Comparison of ENCODE assay signal across 29 cellular contexts in the genomic region with DNA sequence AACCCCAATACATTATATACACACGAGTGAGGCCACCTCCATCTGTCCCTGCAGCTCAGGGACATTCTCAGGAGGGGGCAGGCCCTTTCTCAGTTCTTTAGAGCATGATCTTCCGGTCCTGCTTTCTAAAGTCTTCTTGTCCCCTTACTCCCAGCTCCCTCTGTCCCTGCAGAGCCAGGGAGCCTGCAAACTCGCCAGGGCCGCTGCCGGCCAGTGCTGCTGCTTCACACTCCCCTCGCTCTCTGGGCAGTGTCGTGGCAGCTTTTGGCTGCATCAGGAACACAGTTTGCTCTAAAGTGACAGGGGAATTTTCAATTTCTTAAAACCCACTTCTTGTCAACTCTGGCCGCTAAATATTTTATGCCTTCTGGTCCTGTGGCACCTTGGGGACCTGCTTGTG.
"Had no signal": no experiment of that assay in that cellular context is flagged by ENCODE, and none has a peak within 500 bp of the region (broad histone marks: within the 10 kb centered on the region; RNA-seq: fewer than 3 reads in every experiment).

No MANE protein-coding gene starts in this region.

- FAIRE-seq: urothelium cell line had no signal

- H3K36me3 ChIP-seq: stomach, suprapubic skin, thoracic aorta, thyroid gland, transverse colon, upper lobe of left lung, upper lobe of right lung, uterus, vagina had no signal

- DNase-seq: stimulated activated CD4-positive, alpha-beta T cell treated with anti-CD3 and anti-CD28 coated beads, Interleukin-2, amount 100 ng/mL, for 48 hours; stimulated activated CD4-positive, alpha-beta T cell treated with anti-CD3 and anti-CD28 coated beads, Interleukin-4, amount 100 ng/mL, for 1 hour; stimulated activated CD4-positive, alpha-beta T cell treated with anti-CD3 and anti-CD28 coated beads, Interleukin-4, amount 100 ng/mL, for 24 hours; stimulated activated CD4-positive, alpha-beta T cell treated with anti-CD3 and anti-CD28 coated beads, Interleukin-4, amount 100 ng/mL, for 4 hours; stimulated activated CD8-positive, alpha-beta memory T cell treated with anti-CD3 and anti-CD28 coated beads, Interleukin-4, amount 100 ng/mL, for 48 hours; stimulated activated naive B cell treated with anti-CD40 and anti-IgM and Interleukin-4, amounts not matched to agents 10 μg/mL and 1 μg/mL and 100 μg/mL, for 72 hours; stimulated activated naive CD4-positive, alpha-beta T cell; stimulated activated naive CD4-positive, alpha-beta T cell treated with Interleukin-2 at 50 U/mL for 16 hours; stimulated activated naive CD8-positive, alpha-beta T cell treated with anti-CD3 and anti-CD28 coated beads, Interleukin-15, amount 100 ng/mL, for 72 hours; stimulated activated naive CD8-positive, alpha-beta T cell treated with anti-CD3 and anti-CD28 coated beads, Interleukin-15, Interleukin-2, amounts not matched to agents 100 U/mL and 50 U/mL, for 24 hours; stomach; substantia nigra; testis; thyroid gland; tibial artery; transverse colon; trophoblast cell; upper lobe of right lung; uterus had no signal

- H3K36me3 Mint-ChIP-seq: stimulated activated effector memory CD8-positive, alpha-beta T cell treated with anti-CD3 and anti-CD28 coated beads, Interleukin-12 subunit alpha, Interleukin-12 subunit beta, amount 100 ng/mL, for 72 hours; stimulated activated memory B cell treated with anti-CD40 and anti-IgM and Interleukin-4, amounts not matched to agents 10 μg/mL and 1 μg/mL and 100 μg/mL, for 72 hours; stimulated activated naive B cell treated with anti-CD40 and anti-IgM and Interleukin-4, amounts not matched to agents 10 μg/mL and 1 μg/mL and 100 μg/mL, for 72 hours had no signal

- H3K4me3 Mint-ChIP-seq: stimulated activated effector memory CD8-positive, alpha-beta T cell treated with anti-CD3 and anti-CD28 coated beads, Interleukin-12 subunit alpha, Interleukin-12 subunit beta, amount 100 ng/mL, for 72 hours; stimulated activated memory B cell treated with anti-CD40 and anti-IgM and Interleukin-4, amounts not matched to agents 10 μg/mL and 1 μg/mL and 100 μg/mL, for 72 hours; stimulated activated naive B cell treated with anti-CD40 and anti-IgM and Interleukin-4, amounts not matched to agents 10 μg/mL and 1 μg/mL and 100 μg/mL, for 72 hours; stimulated activated naive CD8-positive, alpha-beta T cell treated with anti-CD3 and anti-CD28 coated beads, Interleukin-15, amount 100 ng/mL, for 72 hours; stimulated activated naive CD8-positive, alpha-beta T cell treated with anti-CD3 and anti-CD28 coated beads, Interleukin-15, Interleukin-2, amounts not matched to agents 100 ng/mL and 50 ng/mL, for 24 hours; type B pancreatic cell had no signal

- H3K9me3 Mint-ChIP-seq: stimulated activated effector memory CD8-positive, alpha-beta T cell treated with anti-CD3 and anti-CD28 coated beads, Interleukin-12 subunit alpha, Interleukin-12 subunit beta, amount 100 ng/mL, for 72 hours; stimulated activated memory B cell treated with anti-CD40 and anti-IgM and Interleukin-4, amounts not matched to agents 10 μg/mL and 1 μg/mL and 100 μg/mL, for 72 hours; stimulated activated naive B cell treated with anti-CD40 and anti-IgM and Interleukin-4, amounts not matched to agents 10 μg/mL and 1 μg/mL and 100 μg/mL, for 72 hours; stimulated activated naive CD8-positive, alpha-beta T cell treated with anti-CD3 and anti-CD28 coated beads, Interleukin-15, amount 100 ng/mL, for 72 hours; stimulated activated naive CD8-positive, alpha-beta T cell treated with anti-CD3 and anti-CD28 coated beads, Interleukin-15, Interleukin-2, amounts not matched to agents 100 ng/mL and 50 ng/mL, for 24 hours; type B pancreatic cell had no signal

- ATAC-seq: stimulated activated effector memory CD8-positive, alpha-beta T cell treated with anti-CD3 and anti-CD28 coated beads, Interleukin-12 subunit alpha, Interleukin-12 subunit beta, amount 100 ng/mL, for 72 hours; stimulated activated memory B cell treated with anti-CD40 and anti-IgM and Interleukin-4, amounts not matched to agents 10 μg/mL and 1 μg/mL and 100 μg/mL, for 72 hours; stimulated activated naive B cell treated with anti-CD40 and anti-IgM and Interleukin-4, amounts not matched to agents 10 μg/mL and 1 μg/mL and 100 μg/mL, for 72 hours; stimulated activated naive CD8-positive, alpha-beta T cell treated with anti-CD3 and anti-CD28 coated beads, Interleukin-15, amount 100 ng/mL, for 72 hours; stimulated activated naive CD8-positive, alpha-beta T cell treated with anti-CD3 and anti-CD28 coated beads, Interleukin-15, Interleukin-2, amounts not matched to agents 100 U/mL and 50 U/mL, for 24 hours; upper lobe of right lung had no signal

- H3K27ac Mint-ChIP-seq: stimulated activated effector memory CD8-positive, alpha-beta T cell treated with anti-CD3 and anti-CD28 coated beads, Interleukin-12 subunit alpha, Interleukin-12 subunit beta, amount 100 ng/mL, for 72 hours; stimulated activated memory B cell treated with anti-CD40 and anti-IgM and Interleukin-4, amounts not matched to agents 10 μg/mL and 1 μg/mL and 100 μg/mL, for 72 hours; stimulated activated naive B cell treated with anti-CD40 and anti-IgM and Interleukin-4, amounts not matched to agents 10 μg/mL and 1 μg/mL and 100 μg/mL, for 72 hours; stimulated activated naive CD8-positive, alpha-beta T cell treated with anti-CD3 and anti-CD28 coated beads, Interleukin-15, amount 100 ng/mL, for 72 hours; stimulated activated naive CD8-positive, alpha-beta T cell treated with anti-CD3 and anti-CD28 coated beads, Interleukin-15, Interleukin-2, amounts not matched to agents 100 ng/mL and 50 ng/mL, for 24 hours; type B pancreatic cell had no signal

- H3K27me3 ChIP-seq: stomach, suprapubic skin, testis, thyroid gland, tibial artery, tibial nerve, transverse colon, upper lobe of left lung, upper lobe of right lung, uterus, vagina had no signal

- H3K9me3 ChIP-seq: stomach, suprapubic skin, testis, thoracic aorta, thyroid gland, tibial artery, tibial nerve, transverse colon, upper lobe of left lung, upper lobe of right lung, uterus, vagina had no signal

- H3K27ac ChIP-seq: stomach, suprapubic skin, testis, thoracic aorta, thyroid gland, tibial artery, tibial nerve, transverse colon, upper lobe of left lung, upper lobe of right lung, uterus, vagina had no signal

- H3K4me1 Mint-ChIP-seq: stimulated activated effector memory CD8-positive, alpha-beta T cell treated with anti-CD3 and anti-CD28 coated beads, Interleukin-12 subunit alpha, Interleukin-12 subunit beta, amount 100 ng/mL, for 72 hours; stimulated activated memory B cell treated with anti-CD40 and anti-IgM and Interleukin-4, amounts not matched to agents 10 μg/mL and 1 μg/mL and 100 μg/mL, for 72 hours; stimulated activated naive B cell treated with anti-CD40 and anti-IgM and Interleukin-4, amounts not matched to agents 10 μg/mL and 1 μg/mL and 100 μg/mL, for 72 hours; stimulated activated naive CD8-positive, alpha-beta T cell treated with anti-CD3 and anti-CD28 coated beads, Interleukin-15, amount 100 ng/mL, for 72 hours had no signal

- H3K4me1 ChIP-seq: stomach, suprapubic skin, testis, thyroid gland, tibial nerve, transverse colon, upper lobe of left lung, upper lobe of right lung, uterus, vagina had no signal

- H3K4me3 ChIP-seq: stomach, suprapubic skin, testis, thoracic aorta, thyroid gland, tibial artery, tibial nerve, transverse colon, upper lobe of left lung, upper lobe of right lung, uterus, vagina had no signal

- H3K27me3 Mint-ChIP-seq: stimulated activated naive B cell treated with anti-CD40 and anti-IgM and Interleukin-4, amounts not matched to agents 10 μg/mL and 1 μg/mL and 100 μg/mL, for 72 hours; type B pancreatic cell had no signal
